15 cellular contexts compared by ENCODE assay signal in genomic region chr15:71051539-71051938, GRCh38.
DNase-seq lines count a peak whose midpoint lies in the region; ATAC-seq and TF ChIP-seq lines count a peak whose summit lies in the region.
"Had no signal": no experiment of that assay in that cellular context is flagged by ENCODE, and none has a peak within 500 bp of the region (broad histone marks: within the 10 kb centered on the region; RNA-seq: fewer than 3 reads in every experiment).

No MANE protein-coding gene starts in this region.

- peak overlapping the region in 1 of 2 experiments; percentile 97; a peak in 2 of 4 replicates for H3K27ac ChIP-seq in SK-N-SH (ENCODE audit: low read depth in 2 of 2, low read length in 1 of 2)
- H3K27ac ChIP-seq in fibroblast of lung (ENCODE audit: insufficient read depth, low read length), result peak overlapping the region; percentile 99
- H3K27ac ChIP-seq: BLaER1 had no signal

- H3K36me3 ChIP-seq in SK-N-SH (replicated peaks in 1 of 2; ENCODE audit: control insufficient read depth in 1 of 2, insufficient read depth in 2 of 2, low read length in 1 of 2) (peaks cover under 1 to 3% of the 10 kb centered on the region in 2 experiments), fibroblast of lung (ENCODE audit: control insufficient read depth, insufficient read depth, low read length) (no peaks in the 10 kb centered on the region)
- H3K36me3 ChIP-seq: BLaER1 had no signal

- no peak for TF ChIP-seq RAD21 in SK-N-SH (IDR thresholded peaks at IDR 0.05; ENCODE audit: low read length)

- H3K36me3 Mint-ChIP-seq in activated naive CD4-positive, alpha-beta T cell treated with anti-CD3 and anti-CD28 coated beads, Interleukin-2, amount 10 ng/mL, durations not matched to agents 7 days and 5 days, result no peaks in the 10 kb centered on the region

- H2AFZ ChIP-seq in SK-N-SH (ENCODE audit: low read depth), result no peak overlapping the region
- H2AFZ ChIP-seq in fibroblast of lung (ENCODE audit: low read length), result no peak overlapping the region

- H3K27ac Mint-ChIP-seq in activated naive CD4-positive, alpha-beta T cell treated with anti-CD3 and anti-CD28 coated beads, Interleukin-2, amount 10 ng/mL, durations not matched to agents 7 days and 5 days, result no peak overlapping the region
- H3K27ac Mint-ChIP-seq: activated naive CD4-positive, alpha-beta T cell treated with anti-CD3 and anti-CD28 coated beads, Interleukin-2, amount 50 U/mL, for 72 hours had no signal

- no peak for ATAC-seq in GM18861 (IDR thresholded peaks at IDR 0.05; ENCODE audit: unreplicated experiment)
- ATAC-seq: activated naive CD4-positive, alpha-beta T cell treated with anti-CD3 and anti-CD28 coated beads, Interleukin-2, amount 50 U/mL, for 72 hours had no signal

- H3K27me3 Mint-ChIP-seq in activated naive CD4-positive, alpha-beta T cell treated with anti-CD3 and anti-CD28 coated beads, Interleukin-2, amount 10 ng/mL, durations not matched to agents 7 days and 5 days, result no peaks in the 10 kb centered on the region

- peaks cover 0 to 39% of the 10 kb centered on the region in 2 experiments; a peak in 3 of 4 replicates for H3K4me1 ChIP-seq in SK-N-SH (ENCODE audit: control insufficient read depth in 1 of 2, insufficient read depth in 2 of 2, low read depth in 1 of 2, low read length in 1 of 2)
- peaks cover 44% of the 10 kb centered on the region for H3K4me1 ChIP-seq in fibroblast of lung (ENCODE audit: control insufficient read depth, extremely low read depth, insufficient read depth, low read length)
- H3K4me1 ChIP-seq: BLaER1 had no signal

- no peak overlapping the region for H3K4me3 Mint-ChIP-seq in activated naive CD4-positive, alpha-beta T cell treated with anti-CD3 and anti-CD28 coated beads, Interleukin-2, amount 10 ng/mL, durations not matched to agents 7 days and 5 days

- POLR2A ChIA-PET in SK-N-SH (lab: Yijun Ruan, JAX), result no interaction called here

- H3K9me3 ChIP-seq in SK-N-SH, result 0 out of 2 replicates have a peak, but pooled peaks cover under 1% of the 10 kb centered on the region
- no peaks in the 10 kb centered on the region for H3K9me3 ChIP-seq in fibroblast of lung (ENCODE audit: control insufficient read depth, insufficient read depth, low read depth, low read length)
- H3K9me3 ChIP-seq: BLaER1 had no signal

- H3F3A ChIP-seq in SK-N-SH (replicated peaks; ENCODE audit: insufficient read depth), result peaks cover 33% of the 10 kb centered on the region

- H3K9me3 Mint-ChIP-seq in activated naive CD4-positive, alpha-beta T cell treated with anti-CD3 and anti-CD28 coated beads, Interleukin-2, amount 10 ng/mL, durations not matched to agents 7 days and 5 days, result no peaks in the 10 kb centered on the region

- no peaks in the 10 kb centered on the region for H3K27me3 ChIP-seq in SK-N-SH (ENCODE audit: insufficient read depth)
- no peaks in the 10 kb centered on the region for H3K27me3 ChIP-seq in fibroblast of lung (ENCODE audit: control insufficient read depth, insufficient read depth, low read length)
- H3K27me3 ChIP-seq: BLaER1 had no signal

- H3K4me3 ChIP-seq in SK-N-SH (ENCODE audit: low read depth in 2 of 2, low read length in 1 of 2) (no peak overlapping the region), fibroblast of lung (replicated peaks in 1 of 4; ENCODE audit: control extremely low read depth in 1 of 4, insufficient read depth in 1 of 4, low read depth in 3 of 4, low read length in 4 of 4) (no peak overlapping the region)
- H3K4me3 ChIP-seq: BLaER1 had no signal

- H3K79me2 ChIP-seq in SK-N-SH (ENCODE audit: insufficient read depth) (no peaks in the 10 kb centered on the region), fibroblast of lung (ENCODE audit: control insufficient read depth, insufficient read depth, low read length) (no peaks in the 10 kb centered on the region)

- no peak for TF ChIP-seq POLR2A in erythroblast (IDR thresholded peaks at IDR 0.05; ENCODE audit: low read length)

- CTCF ChIA-PET in SK-N-SH (lab: Yijun Ruan, JAX), result no interaction called here
- CTCF ChIA-PET in activated naive CD4-positive, alpha-beta T cell treated with anti-CD3 and anti-CD28 coated beads, Interleukin-2, amount 10 ng/mL, durations not matched to agents 7 days and 5 days (lab: Charles Lee), result interaction anchor here (0.7 kb wide), 1 partner anchor 35 kb away, joined by 3 read pairs; no protein-coding TSS in a partner anchor

- H3K9me2 ChIP-seq in SK-N-SH, result no peaks in the 10 kb centered on the region

- H3K4me2 ChIP-seq in SK-N-SH, result no peak overlapping the region
- H3K4me2 ChIP-seq in fibroblast of lung (ENCODE audit: extremely low read depth, insufficient read depth, low read length), result no peak overlapping the region
- H3K4me2 ChIP-seq: BLaER1 had no signal

- TF ChIP-seq CTCF in SK-N-SH (IDR thresholded peaks at IDR 0.05) (no peak), fibroblast of lung (conservative IDR thresholded peaks at IDR 0.05 in 1 of 2, IDR thresholded peaks at IDR 0.05 in 1 of 2; ENCODE audit: low read depth in 1 of 2, low read length in 2 of 2) (no peak)

- WGBS in SK-N-SH (ENCODE audit: low lambda C conversion rate), result 92% methylated on average over 1 of the region's 1 CpG

- no peaks in the 10 kb centered on the region for H3K4me1 Mint-ChIP-seq in activated naive CD4-positive, alpha-beta T cell treated with anti-CD3 and anti-CD28 coated beads, Interleukin-2, amount 10 ng/mL, durations not matched to agents 7 days and 5 days

- H4K20me1 ChIP-seq in SK-N-SH (ENCODE audit: insufficient read depth) (no peaks in the 10 kb centered on the region), fibroblast of lung (ENCODE audit: control insufficient read depth, extremely low read depth, insufficient read depth, low read length) (no peaks in the 10 kb centered on the region)
- H4K20me1 ChIP-seq: BLaER1 had no signal

- DNase-seq in EH (ENCODE audit: low read depth) (peak; percentile 94), SK-N-SH (no peak), fibroblast of lung (ENCODE audit: low read depth in 2 of 2) (peak; percentile 85 to 90), midbrain (lab: John Stamatoyannopoulos, UW) (peak; percentile 24), erythroblast (lab: John Stamatoyannopoulos, UW) (no peak)
- DNase-seq in activated naive CD4-positive, alpha-beta T cell treated with anti-CD3 and anti-CD28 coated beads, Interleukin-2, amount 10 ng/mL, durations not matched to agents 7 days and 5 days, result no peak
- DNase-seq in stimulated activated CD4-positive, alpha-beta T cell treated with anti-CD3 and anti-CD28 coated beads, Interleukin-2, amount 100 ng/mL, for 48 hours, result no peak
- DNase-seq: activated CD4-positive, CD25-positive, alpha-beta regulatory T cell treated with anti-CD3 and anti-CD28 coated beads, Interleukin-2, amount 50 U/mL, for 72 hours; DMS153; Karpas-422; stimulated activated CD4-positive, alpha-beta T cell treated with anti-CD3 and anti-CD28 coated beads, Interleukin-12 subunit alpha, Interleukin-12 subunit beta, amount 100 ng/mL, for 4 hours; T-helper 1 cell had no signal

- peak overlapping the region; percentile 37 for H3K9ac ChIP-seq in SK-N-SH
- H3K9ac ChIP-seq in fibroblast of lung (ENCODE audit: insufficient read depth, low read length), result no peak overlapping the region
- H3K9ac ChIP-seq: BLaER1 had no signal

- no peak for TF ChIP-seq EP300 in SK-N-SH (IDR thresholded peaks at IDR 0.05; ENCODE audit: borderline replicate concordance in 1 of 2, low read depth in 1 of 2, low read length in 1 of 2)

TF ChIP-seq in SK-N-SH, 30 proteins besides CTCF, POLR2A, EP300 and RAD21:
- TF ChIP-seq CHD2 (IDR thresholded peaks at IDR 0.05; ENCODE audit: low read length, partially characterized antibody) (no peak), SIN3A (IDR thresholded peaks at IDR 0.05; ENCODE audit: borderline replicate concordance, low read depth, low read length) (no peak), USF2 (IDR thresholded peaks at IDR 0.05; ENCODE audit: borderline replicate concordance, low read depth, low read length) (no peak), MAX (IDR thresholded peaks at IDR 0.05; ENCODE audit: low read depth) (peak; percentile 43; the same call in 1 of the 2 replicates), NFIC (IDR thresholded peaks at IDR 0.05; ENCODE audit: borderline replicate concordance) (peak; percentile 52; the same call in 1 of the 2 replicates), FOXJ3 (CRISPR knock-in tag; IDR thresholded peaks at IDR 0.05) (no peak), TCF12 (IDR thresholded peaks at IDR 0.05) (peak; percentile 24; the same call in 1 of the 2 replicates), PBX3 (IDR thresholded peaks at IDR 0.05) (peak; percentile 32; the same call in 1 of the 2 replicates), FOSL2 (IDR thresholded peaks at IDR 0.05; ENCODE audit: borderline replicate concordance, low read depth) (0 out of 2 replicates have a peak, but pooled peaks have one; percentile 12), RCOR1 (IDR thresholded peaks at IDR 0.05; ENCODE audit: low read length) (no peak)

Comparison
In these comparisons a context has a peak if more than half of its experiments do, and no peak if none do; other contexts are left out.
1. DNase-seq: peak in EH (single experiment), fibroblast of lung (2 of 2) and midbrain (single experiment); none in SK-N-SH (single experiment), erythroblast (0 of 2), activated naive CD4-positive, alpha-beta T cell treated with anti-CD3 and anti-CD28 coated beads, Interleukin-2, amount 10 ng/mL, durations not matched to agents 7 days and 5 days (single experiment) and stimulated activated CD4-positive, alpha-beta T cell treated with anti-CD3 and anti-CD28 coated beads, Interleukin-2, amount 100 ng/mL, for 48 hours (0 of 2).